8 cellular contexts compared by ENCODE assay signal in genomic region chr5:78984611-78985406, GRCh38. TPM values are rescaled to one million over a fixed set of nuclear protein-coding genes. Genes with fewer than 3 reads are reported as not detected.
DNase-seq lines count a peak whose midpoint lies in the region; ATAC-seq and TF ChIP-seq lines count a peak whose summit lies in the region.

ARSB (minus strand) TSS chr5:78985310; CDS start chr5:78985248, 62 bp downstream.

- H3K27ac Mint-ChIP-seq in activated CD4-positive, alpha-beta T cell treated with anti-CD3 and anti-CD28 coated beads for 36 hours = peak within 1 kb of the TSS; percentile 95

- H3K4me1 Mint-ChIP-seq in activated CD4-positive, alpha-beta T cell treated with anti-CD3 and anti-CD28 coated beads for 36 hours = peaks cover 37% of the 10 kb centered on the region

- peak; percentile 56 to 62 for DNase-seq in AML-193 (lab: John Stamatoyannopoulos, UW)
- peak; percentile 86 for DNase-seq in NCI-H460 (ENCODE audit: extremely low read depth, low read depth)
- peak; percentile 86 for DNase-seq in activated CD4-positive, alpha-beta T cell treated with anti-CD3 and anti-CD28 coated beads for 36 hours
- DNase-seq in choroid plexus epithelial cell (ENCODE audit: low read depth) = peak; percentile 85
- peak; percentile 91 for DNase-seq in kidney tubule cell (ENCODE audit: low spot score)
- peak; percentile 67 to 76 for DNase-seq in stimulated activated CD4-positive, alpha-beta T cell treated with anti-CD3 and anti-CD28 coated beads, Interleukin-1b, Interleukin-23, amount 100 ng/mL, for 4 hours (ENCODE audit: low read depth in 2 of 2)

- POLR2A ChIA-PET in activated CD4-positive, alpha-beta T cell treated with anti-CD3 and anti-CD28 coated beads for 36 hours (lab: Charles Lee) = no interaction called here

- no peaks in the 10 kb centered on the region for H3K9me3 Mint-ChIP-seq in activated CD4-positive, alpha-beta T cell treated with anti-CD3 and anti-CD28 coated beads for 36 hours (ENCODE audit: low read depth)

- no peaks in the 10 kb centered on the region for H3K27me3 Mint-ChIP-seq in activated CD4-positive, alpha-beta T cell treated with anti-CD3 and anti-CD28 coated beads for 36 hours

- H3K36me3 Mint-ChIP-seq in activated CD4-positive, alpha-beta T cell treated with anti-CD3 and anti-CD28 coated beads for 36 hours (ENCODE audit: low read depth) = no peaks in the 10 kb centered on the region

- peak; percentile 39 for ATAC-seq in HG03378 (IDR thresholded peaks at IDR 0.05; ENCODE audit: unreplicated experiment)
- peak; percentile 72 for ATAC-seq in activated CD4-positive, alpha-beta T cell treated with anti-CD3 and anti-CD28 coated beads for 36 hours

- peak; percentile 77 for TF ChIP-seq POLR2A in GM19099 (IDR thresholded peaks at IDR 0.05; ENCODE audit: extremely low read depth, insufficient read length, low read depth)

- peak within 1 kb of the TSS; percentile 82 for H3K4me3 Mint-ChIP-seq in activated CD4-positive, alpha-beta T cell treated with anti-CD3 and anti-CD28 coated beads for 36 hours

- CTCF ChIA-PET in activated CD4-positive, alpha-beta T cell treated with anti-CD3 and anti-CD28 coated beads for 36 hours (lab: Charles Lee) = interaction anchor here (0.6 to 2.2 kb wide), 5 partner anchors 10 to 752 kb away, joined by 3 to 6 read pairs (median 4); no protein-coding TSS in a partner anchor

- TF ChIP-seq CTCF in choroid plexus epithelial cell (conservative IDR thresholded peaks at IDR 0.05; ENCODE audit: low read depth, low read length) = peak; percentile 57

- intact Hi-C loops in activated CD4-positive, alpha-beta T cell treated with anti-CD3 and anti-CD28 coated beads for 36 hours (cut with DNase I, micrococcal nuclease) = loop anchor here (1.0 to 10.0 kb wide), 11 partner anchors 251 to 1955 kb away; partner anchors contain the start of genes HOMER1 (in 2 of the 2), JMY (in 2 of the 2), AGGF1 (in 1 of the 2) and AP3B1 (in 1 of the 2)

- H3K4me3 ChIP-seq in choroid plexus epithelial cell (ENCODE audit: low read depth, low read length) = peak within 1 kb of the TSS; percentile 78

RNA-seq across cellular contexts. Expression of gene ARSB, which starts in this region (rescaled TPM):
- total RNA-seq in NCI-H460 (2014; rRNA removed; shearing (Covaris generic)) = 17.8 and 20.0 TPM in 2 replicates
- polyA plus RNA-seq in NCI-H460 (2014; cell fraction: nucleus; rRNA removed) = 10.9 and 12.3 TPM in 2 replicates
- 1 to 10 TPM; 7.6 to 8.0 TPM for total RNA-seq in activated CD4-positive, alpha-beta T cell treated with anti-CD3 and anti-CD28 coated beads for 36 hours

Comparison
In these comparisons a context has a peak if more than half of its experiments do, and no peak if none do; other contexts are left out.
1. Peak in every context shown above with its lines: DNase-seq, ATAC-seq and H3K4me3 ChIP-seq.